ENCODE assay signal across 14 cellular contexts in genomic region chr11:812390-812789, GRCh38. TPM values are rescaled to one million over a fixed set of nuclear protein-coding genes. Genes with fewer than 3 reads are reported as not detected.
A peak's percentile ranks its signal among the peaks of the same experiment; 100 is the strongest.
DNase-seq lines count a peak whose midpoint lies in the region; ATAC-seq and TF ChIP-seq lines count a peak whose summit lies in the region.
"Had no signal": no experiment of that assay in that cellular context is flagged by ENCODE, and none has a peak within 500 bp of the region (broad histone marks: within the 10 kb centered on the region; RNA-seq: fewer than 3 reads in every experiment).

No MANE protein-coding gene starts in this region.

- H3K27me3 Mint-ChIP-seq in activated naive CD8-positive, alpha-beta T cell treated with anti-CD3 and anti-CD28 coated beads, Interleukin-2, amount 50 U/mL, for 24 hours, result no peaks in the 10 kb centered on the region
- no peaks in the 10 kb centered on the region for H3K27me3 Mint-ChIP-seq in progenitor cell of endocrine pancreas

- peak overlapping the region; percentile 98 for H3K27ac Mint-ChIP-seq in activated naive CD8-positive, alpha-beta T cell treated with anti-CD3 and anti-CD28 coated beads, Interleukin-2, amount 50 U/mL, for 24 hours
- H3K27ac Mint-ChIP-seq in progenitor cell of endocrine pancreas, result no peak overlapping the region

- H3K36me3 ChIP-seq in DND-41 (ENCODE audit: insufficient read depth, low read length) (peaks cover 39% of the 10 kb centered on the region), Loucy (ENCODE audit: insufficient read depth, low read length) (peaks cover 20% of the 10 kb centered on the region; the same call in 1 of the 2 replicates)

- peaks cover 47% of the 10 kb centered on the region for H3K79me2 ChIP-seq in DND-41 (ENCODE audit: insufficient read depth, low read length)
- H3K79me2 ChIP-seq in Loucy (ENCODE audit: insufficient read depth, low read length), result peaks cover 55% of the 10 kb centered on the region

- no peak overlapping the region for H3K27ac ChIP-seq in DND-41 (ENCODE audit: low read length)
- H3K27ac ChIP-seq: thyroid gland had no signal

- H3K36me3 Mint-ChIP-seq in activated naive CD8-positive, alpha-beta T cell treated with anti-CD3 and anti-CD28 coated beads, Interleukin-2, amount 50 U/mL, for 24 hours (ENCODE audit: low read depth), result peaks cover 39% of the 10 kb centered on the region
- peaks cover 8% of the 10 kb centered on the region for H3K36me3 Mint-ChIP-seq in progenitor cell of endocrine pancreas (ENCODE audit: insufficient read depth)

- peak overlapping the region; percentile 74; the same call in 1 of the 2 replicates for H3K4me2 ChIP-seq in DND-41 (ENCODE audit: insufficient read depth, low read length)
- peak overlapping the region; percentile 84 for H3K4me2 ChIP-seq in Loucy (ENCODE audit: low read depth, low read length, poor library complexity, severe bottlenecking)

- no peak overlapping the region for H2AFZ ChIP-seq in DND-41 (ENCODE audit: low read depth, low read length)
- no peak overlapping the region for H2AFZ ChIP-seq in Loucy (ENCODE audit: low read length)

- H3K9ac ChIP-seq in DND-41 (ENCODE audit: low read depth, low read length), result no peak overlapping the region; the same call in 1 of the 2 replicates
- peak overlapping the region; percentile 93 for H3K9ac ChIP-seq in Loucy (ENCODE audit: low read depth, low read length, poor library complexity, severe bottlenecking)

- H3K9me2 ChIP-seq in Loucy (replicated peaks; ENCODE audit: low read depth, low read length), result no peaks in the 10 kb centered on the region

- H3K9me3 ChIP-seq in DND-41 (ENCODE audit: insufficient read depth, low read length, severe bottlenecking) (no peaks in the 10 kb centered on the region), Loucy (ENCODE audit: insufficient read depth, low read depth, low read length) (no peaks in the 10 kb centered on the region)
- H3K9me3 ChIP-seq: mucosa of descending colon, thyroid gland had no signal

- H3K4me1 ChIP-seq in DND-41 (ENCODE audit: insufficient read depth, low read length), result peaks cover 38% of the 10 kb centered on the region
- H3K4me1 ChIP-seq in Loucy (ENCODE audit: insufficient read depth, low read length, poor library complexity, severe bottlenecking), result peaks cover 24% of the 10 kb centered on the region

- TF ChIP-seq CTCF in DND-41 (IDR thresholded peaks at IDR 0.05; ENCODE audit: borderline replicate concordance, extremely low read depth, low read length, poor library complexity, severe bottlenecking), result no peak
- no peak for TF ChIP-seq CTCF in Loucy (conservative IDR thresholded peaks at IDR 0.05; ENCODE audit: low read length)
- no peak for TF ChIP-seq CTCF in progenitor cell of endocrine pancreas (IDR thresholded peaks at IDR 0.05; ENCODE audit: unreplicated experiment)

- H4K20me1 ChIP-seq in DND-41 (ENCODE audit: insufficient read depth, low read length) (peaks cover 45% of the 10 kb centered on the region), Loucy (ENCODE audit: insufficient read depth, low read length, poor library complexity, severe bottlenecking) (peaks cover 30% of the 10 kb centered on the region)

- DNase-seq in DND-41 (no peak), progenitor cell of endocrine pancreas (ENCODE audit: low spot score, unreplicated experiment) (no peak), G401 (ENCODE audit: low spot score) (no peak), NCI-H774 (lab: John Stamatoyannopoulos, UW) (no peak)
- DNase-seq in activated naive CD8-positive, alpha-beta T cell treated with anti-CD3 and anti-CD28 coated beads, Interleukin-2, amount 50 U/mL, for 24 hours, result no peak
- DNase-seq: activated gamma-delta T cell, H7, NCI-H1048, NCI-H446, RPMI8226, thyroid gland had no signal

- peaks cover 38% of the 10 kb centered on the region for H3K4me1 Mint-ChIP-seq in activated naive CD8-positive, alpha-beta T cell treated with anti-CD3 and anti-CD28 coated beads, Interleukin-2, amount 50 U/mL, for 24 hours
- peaks cover 15% of the 10 kb centered on the region for H3K4me1 Mint-ChIP-seq in progenitor cell of endocrine pancreas (ENCODE audit: low read depth)

- peak overlapping the region; percentile 93 for H3K4me3 Mint-ChIP-seq in activated naive CD8-positive, alpha-beta T cell treated with anti-CD3 and anti-CD28 coated beads, Interleukin-2, amount 50 U/mL, for 24 hours
- H3K4me3 Mint-ChIP-seq in progenitor cell of endocrine pancreas (ENCODE audit: low read depth), result peak overlapping the region; percentile 16

- in situ Hi-C loops in G401 (cut with HindIII; ENCODE audit: low sequenced_read_pairs), result no loop called here

- no peaks in the 10 kb centered on the region for H3K9me3 Mint-ChIP-seq in activated naive CD8-positive, alpha-beta T cell treated with anti-CD3 and anti-CD28 coated beads, Interleukin-2, amount 50 U/mL, for 24 hours
- H3K9me3 Mint-ChIP-seq in progenitor cell of endocrine pancreas (ENCODE audit: low read depth), result no peaks in the 10 kb centered on the region

- H3K4me3 ChIP-seq in DND-41 (ENCODE audit: low read depth in 1 of 2, low read length in 2 of 2) (peak overlapping the region in 1 of 2 experiments; percentile 79; a peak in 1 of 4 replicates), Loucy (ENCODE audit: low read length, poor library complexity, severe bottlenecking) (peak overlapping the region; percentile 89)
- H3K4me3 ChIP-seq: mucosa of descending colon, thyroid gland had no signal

- H3F3A ChIP-seq in Loucy (ENCODE audit: low read depth), result no peaks in the 10 kb centered on the region

- H3K27me3 ChIP-seq in DND-41 (ENCODE audit: insufficient read depth, low read length, poor library complexity) (no peaks in the 10 kb centered on the region), Loucy (ENCODE audit: insufficient read depth, low read length, poor library complexity, severe bottlenecking) (peaks cover 5% of the 10 kb centered on the region)
- H3K27me3 ChIP-seq: thyroid gland had no signal

- ATAC-seq in DND-41 (ENCODE audit: insufficient read depth, low read depth) (no peak), GM21737 (IDR thresholded peaks at IDR 0.05; ENCODE audit: unreplicated experiment) (no peak)
- no peak for ATAC-seq in activated naive CD8-positive, alpha-beta T cell treated with anti-CD3 and anti-CD28 coated beads, Interleukin-2, amount 50 U/mL, for 24 hours
- ATAC-seq: mucosa of descending colon had no signal

RNA-seq across cellular contexts. Expression of gene RPLP2, which starts 2.6 kb away (rescaled TPM):
- total RNA-seq in progenitor cell of endocrine pancreas, result 1,463 and 1,530 TPM in 2 replicates
- 411 and 422 TPM in 2 replicates for total RNA-seq in G401 (2014; rRNA removed; shearing (Covaris generic))

RNA-seq across cellular contexts. Expression of gene PNPLA2, which starts 6.3 kb away (rescaled TPM):
- total RNA-seq in progenitor cell of endocrine pancreas, result 47.3 and 51.1 TPM in 2 replicates
- 8.2 and 10.3 TPM in 2 replicates for total RNA-seq in G401 (2014; rRNA removed; shearing (Covaris generic))

RNA-seq across cellular contexts. Expression of gene PIDD1, which starts 7.4 kb away (rescaled TPM):
- total RNA-seq in progenitor cell of endocrine pancreas, result 33.3 and 35.0 TPM in 2 replicates
- 25.5 and 29.5 TPM in 2 replicates for total RNA-seq in G401 (2014; rRNA removed; shearing (Covaris generic))

RNA-seq across cellular contexts. Expression of gene SLC25A22, which starts 14.3 kb away (rescaled TPM):
- 40.5 and 48.9 TPM in 2 replicates for total RNA-seq in progenitor cell of endocrine pancreas
- 48.2 and 76.5 TPM in 2 replicates for total RNA-seq in G401 (2014; rRNA removed; shearing (Covaris generic))

RNA-seq across cellular contexts. Expression of gene CRACR2B, which starts 15.3 kb away (rescaled TPM):
- 50.9 and 52.9 TPM in 2 replicates for total RNA-seq in progenitor cell of endocrine pancreas
- 28.3 and 47.8 TPM in 2 replicates for total RNA-seq in G401 (2014; rRNA removed; shearing (Covaris generic))
